18 cellular contexts compared by ENCODE assay signal in the genomic region with DNA sequence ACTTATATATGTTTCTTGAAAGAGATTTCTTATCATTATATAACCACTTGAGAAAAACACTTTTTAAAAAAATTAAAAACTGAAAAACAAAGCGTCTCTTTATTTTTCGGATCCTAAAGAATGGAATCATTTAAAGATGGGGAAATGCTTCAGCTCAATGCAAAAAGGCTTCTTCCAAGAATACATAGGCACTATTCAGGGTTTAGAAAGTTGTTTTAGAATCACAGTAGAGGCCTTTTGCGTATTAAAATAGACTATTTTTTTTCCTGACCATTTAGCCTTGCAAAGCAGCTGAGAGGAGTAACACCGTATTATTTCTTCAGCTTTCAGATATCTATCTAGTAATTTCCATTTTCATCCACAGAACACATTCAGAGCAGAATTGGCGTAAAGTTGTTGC. TPM values are rescaled to one million over a fixed set of nuclear protein-coding genes. Genes with fewer than 3 reads are reported as not detected.
DNase-seq lines count a peak whose midpoint lies in the region; ATAC-seq, FAIRE-seq and TF ChIP-seq lines count a peak whose summit lies in the region.
"Had no signal": no experiment of that assay in that cellular context is flagged by ENCODE, and none has a peak within 500 bp of the region (broad histone marks: within the 10 kb centered on the region; RNA-seq: fewer than 3 reads in every experiment).

No MANE protein-coding gene starts in this region.

- H3K36me3 ChIP-seq in ACC112 (ENCODE audit: insufficient read depth, low read length) (no peaks in the 10 kb centered on the region), astrocyte (ENCODE audit: insufficient read depth, low read length) (no peaks in the 10 kb centered on the region), gastroesophageal sphincter (no peaks in the 10 kb centered on the region)

- FAIRE-seq in astrocyte (lab: Jason Lieb, UNC) = no peak

- peak overlapping the region; percentile 68 for H3K9ac ChIP-seq in astrocyte (ENCODE audit: low read length)

- TF ChIP-seq CTCF in astrocyte (IDR thresholded peaks at IDR 0.05; ENCODE audit: insufficient read depth, low read depth, low read length) (no peak), gastroesophageal sphincter (IDR thresholded peaks at IDR 0.05) (no peak)

- ATAC-seq in gastroesophageal sphincter (no peak), GM18520 (IDR thresholded peaks at IDR 0.05; ENCODE audit: unreplicated experiment) (no peak)
- no peak for ATAC-seq in stimulated activated naive CD8-positive, alpha-beta T cell treated with anti-CD3 and anti-CD28 coated beads, Interleukin-15, Interleukin-2, amounts not matched to agents 100 U/mL and 50 U/mL, for 24 hours
- ATAC-seq: activated CD8-positive, alpha-beta T cell treated with anti-CD3 and anti-CD28 coated beads for 36 hours; stimulated activated memory B cell treated with anti-CD40 and anti-IgM and Interleukin-4, amounts not matched to agents 10 μg/mL and 1 μg/mL and 100 μg/mL, for 72 hours had no signal

- H3K4me3 Mint-ChIP-seq in astrocyte (ENCODE audit: unreplicated experiment) = no peak overlapping the region
- H3K4me3 Mint-ChIP-seq: activated CD8-positive, alpha-beta T cell treated with anti-CD3 and anti-CD28 coated beads for 36 hours; activated naive CD8-positive, alpha-beta T cell treated with anti-CD3 and anti-CD28 coated beads, Interleukin-2, amount 10 ng/mL, durations not matched to agents 7 days and 5 days; CD4-positive, alpha-beta T cell; IgD-negative memory B cell; stimulated activated memory B cell treated with anti-CD40 and anti-IgM and Interleukin-4, amounts not matched to agents 10 μg/mL and 1 μg/mL and 100 μg/mL, for 72 hours had no signal

- TF ChIP-seq EP300 in gastroesophageal sphincter (IDR thresholded peaks at IDR 0.05) = no peak

- H4K20me1 ChIP-seq in astrocyte (ENCODE audit: insufficient read depth, low read length) = no peaks in the 10 kb centered on the region

- H3K4me3 ChIP-seq in ACC112 (ENCODE audit: low read depth, low read length) (peak overlapping the region; percentile 61), astrocyte (ENCODE audit: insufficient read depth, low read depth, low read length) (no peak overlapping the region), gastroesophageal sphincter (no peak overlapping the region)
- H3K4me3 ChIP-seq: PC-9 had no signal

- H2AFZ ChIP-seq in ACC112 (ENCODE audit: low read length, unreplicated experiment) (peak overlapping the region; percentile 48), astrocyte (ENCODE audit: low read depth, low read length) (peak overlapping the region; percentile 7)
- H2AFZ ChIP-seq: PC-9 had no signal

- no peaks in the 10 kb centered on the region for H3K9me3 ChIP-seq in astrocyte (ENCODE audit: insufficient read depth, low read depth, low read length)
- no peaks in the 10 kb centered on the region for H3K9me3 ChIP-seq in gastroesophageal sphincter

- H3K36me3 Mint-ChIP-seq in astrocyte (ENCODE audit: low read depth, unreplicated experiment) = no peaks in the 10 kb centered on the region
- H3K36me3 Mint-ChIP-seq: activated naive CD8-positive, alpha-beta T cell treated with anti-CD3 and anti-CD28 coated beads, Interleukin-2, amount 10 ng/mL, durations not matched to agents 7 days and 5 days; IgD-negative memory B cell; stimulated activated memory B cell treated with anti-CD40 and anti-IgM and Interleukin-4, amounts not matched to agents 10 μg/mL and 1 μg/mL and 100 μg/mL, for 72 hours had no signal

- H3K4me1 ChIP-seq in ACC112 (ENCODE audit: control insufficient read depth, insufficient read depth, low read length, unreplicated experiment) (peaks cover 93% of the 10 kb centered on the region), astrocyte (ENCODE audit: insufficient read depth, low read length) (peaks cover 34% of the 10 kb centered on the region), gastroesophageal sphincter (peaks cover 0 to 15% (median 0%) of the 10 kb centered on the region in 3 donors)

- H3K27me3 ChIP-seq in ACC112 (ENCODE audit: insufficient read depth, low read length) = no peaks in the 10 kb centered on the region
- H3K27me3 ChIP-seq in astrocyte (ENCODE audit: insufficient read depth, low read length) = no peaks in the 10 kb centered on the region
- no peaks in the 10 kb centered on the region for H3K27me3 ChIP-seq in gastroesophageal sphincter

- H3K4me2 ChIP-seq in astrocyte (ENCODE audit: low read length) = peak overlapping the region; percentile 73
- H3K4me2 ChIP-seq: PC-9 had no signal

- DNase-seq in astrocyte (ENCODE audit: low read depth) (no peak), pons (ENCODE audit: low spot score) (peak; percentile 80), AG20443 (ENCODE audit: low spot score) (no peak), T-helper 2 cell (no peak)
- no peak for DNase-seq in stimulated activated naive CD8-positive, alpha-beta T cell treated with anti-CD3 and anti-CD28 coated beads, Interleukin-15, Interleukin-2, amounts not matched to agents 100 U/mL and 50 U/mL, for 24 hours
- DNase-seq: ACHN; activated CD8-positive, alpha-beta T cell treated with anti-CD3 and anti-CD28 coated beads for 36 hours; activated naive CD8-positive, alpha-beta T cell treated with anti-CD3 and anti-CD28 coated beads, Interleukin-2, amount 10 ng/mL, durations not matched to agents 7 days and 5 days; activated T-cell treated with anti-CD3 and anti-CD28 coated beads, Interleukin-2, amount 50 U/mL, for 48 hours; CD4-positive, alpha-beta T cell; DND-41; NCI-H526 treated with DMSO at 0.1 percent for 48 hours; PC-9 had no signal

- no peak for TF ChIP-seq POLR2A in gastroesophageal sphincter (IDR thresholded peaks at IDR 0.05)

- no peaks in the 10 kb centered on the region for H3K9me3 Mint-ChIP-seq in astrocyte (ENCODE audit: unreplicated experiment)
- H3K9me3 Mint-ChIP-seq: activated CD8-positive, alpha-beta T cell treated with anti-CD3 and anti-CD28 coated beads for 36 hours; activated naive CD8-positive, alpha-beta T cell treated with anti-CD3 and anti-CD28 coated beads, Interleukin-2, amount 10 ng/mL, durations not matched to agents 7 days and 5 days; CD4-positive, alpha-beta T cell; IgD-negative memory B cell; stimulated activated memory B cell treated with anti-CD40 and anti-IgM and Interleukin-4, amounts not matched to agents 10 μg/mL and 1 μg/mL and 100 μg/mL, for 72 hours had no signal

- H3K27ac ChIP-seq in ACC112 (ENCODE audit: low read depth, low read length) (peak overlapping the region; percentile 87), astrocyte (ENCODE audit: low read depth, low read length) (peak overlapping the region; percentile 85), gastroesophageal sphincter (peak overlapping the region in 3 of 4 donors; percentile 28 to 65 (median 34))
- H3K27ac ChIP-seq: PC-9 had no signal

- H3K4me1 Mint-ChIP-seq in astrocyte (ENCODE audit: low read depth, unreplicated experiment) = peaks cover 21% of the 10 kb centered on the region
- H3K4me1 Mint-ChIP-seq: activated naive CD8-positive, alpha-beta T cell treated with anti-CD3 and anti-CD28 coated beads, Interleukin-2, amount 10 ng/mL, durations not matched to agents 7 days and 5 days; IgD-negative memory B cell; stimulated activated memory B cell treated with anti-CD40 and anti-IgM and Interleukin-4, amounts not matched to agents 10 μg/mL and 1 μg/mL and 100 μg/mL, for 72 hours had no signal

- peak overlapping the region; percentile 82 for H3K27ac Mint-ChIP-seq in astrocyte (ENCODE audit: unreplicated experiment)
- H3K27ac Mint-ChIP-seq: activated CD8-positive, alpha-beta T cell treated with anti-CD3 and anti-CD28 coated beads for 36 hours; activated naive CD8-positive, alpha-beta T cell treated with anti-CD3 and anti-CD28 coated beads, Interleukin-2, amount 10 ng/mL, durations not matched to agents 7 days and 5 days; CD4-positive, alpha-beta T cell; IgD-negative memory B cell; stimulated activated memory B cell treated with anti-CD40 and anti-IgM and Interleukin-4, amounts not matched to agents 10 μg/mL and 1 μg/mL and 100 μg/mL, for 72 hours had no signal

- peaks cover 90% of the 10 kb centered on the region for H3K79me2 ChIP-seq in ACC112 (ENCODE audit: control insufficient read depth, insufficient read depth, low read length, unreplicated experiment)
- peaks cover 93% of the 10 kb centered on the region for H3K79me2 ChIP-seq in astrocyte (ENCODE audit: insufficient read depth, low read length)

- WGBS in gastroesophageal sphincter (ENCODE audit: low coverage in 1 of 2), 2 donors = 48 to 62% methylated on average over 5 of the region's 5 CpGs

- H3K27me3 Mint-ChIP-seq in astrocyte (ENCODE audit: low read depth, unreplicated experiment) = no peaks in the 10 kb centered on the region
- H3K27me3 Mint-ChIP-seq: IgD-negative memory B cell had no signal

RNA-seq across cellular contexts. Expression of a gene that starts 34.4 kb away (rescaled TPM):
- total RNA-seq in astrocyte (1.3 and 2.6 TPM in 2 replicates), gastroesophageal sphincter (10 to 100 TPM; 13.4 to 27.9 (median 21.4) TPM)
- total RNA-seq: activated CD8-positive, alpha-beta T cell treated with anti-CD3 and anti-CD28 coated beads for 36 hours; activated naive CD8-positive, alpha-beta T cell treated with anti-CD3 and anti-CD28 coated beads, Interleukin-2, amount 10 ng/mL, durations not matched to agents 7 days and 5 days; CD4-positive, alpha-beta T cell; PC-9 had no signal

Comparison
In these comparisons a context has a peak if more than half of its experiments do, and no peak if none do; other contexts are left out.
1. H3K27ac ChIP-seq: peak in every context shown above with its lines; median percentile 87 in ACC112; 85 in astrocyte; 34 in gastroesophageal sphincter.